In the genomic region with DNA sequence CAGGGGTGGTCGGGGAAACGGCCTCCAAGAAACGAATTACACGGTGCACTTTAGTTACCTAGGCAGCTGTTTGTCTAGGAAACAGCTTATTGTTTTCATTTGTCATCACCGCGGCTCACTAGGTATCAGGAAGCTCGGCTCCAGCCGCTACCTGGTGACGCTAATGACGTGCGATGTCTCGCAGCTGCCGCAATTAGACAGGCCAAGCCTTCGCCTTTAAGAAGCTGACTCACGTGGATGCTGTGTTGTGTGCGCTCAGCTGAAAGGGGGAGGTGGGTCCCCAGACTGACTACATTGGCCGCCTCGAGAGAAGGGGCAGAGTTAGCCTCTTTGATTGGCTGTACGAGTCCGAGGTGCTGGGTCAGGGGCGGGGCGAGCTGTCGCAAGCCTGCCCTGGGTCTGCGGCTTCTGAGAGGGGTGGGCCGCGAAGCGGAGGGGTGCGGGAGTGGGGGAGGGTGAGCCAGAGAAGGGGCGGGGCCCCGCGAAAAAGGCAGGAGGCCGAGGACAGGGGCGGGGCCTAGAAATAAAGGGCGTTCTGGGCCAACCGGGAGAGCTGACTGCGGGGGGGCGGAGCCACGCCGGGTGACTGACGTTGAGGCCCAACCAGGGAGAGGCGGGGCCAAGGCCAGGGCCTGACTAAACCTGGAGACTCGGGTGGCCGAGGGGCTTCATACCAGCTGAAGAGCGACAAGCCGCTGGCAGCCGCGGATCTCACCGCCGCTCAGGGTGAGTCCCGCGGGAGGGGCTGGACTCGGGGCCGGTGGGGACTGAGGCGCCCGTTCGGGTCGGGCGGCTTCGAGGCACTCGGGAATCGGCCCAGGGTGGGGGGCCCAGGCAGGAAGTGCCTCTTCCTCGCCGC, we compare ENCODE assay signal across 8 cellular contexts. TPM values are rescaled to one million over a fixed set of nuclear protein-coding genes. Genes with fewer than 3 reads are reported as not detected.
DNase-seq lines count a peak whose midpoint lies in the region; ATAC-seq and TF ChIP-seq lines count a peak whose summit lies in the region.

Gene YPEL5 (plus strand): TSS at position 671 of the 859 bp plus-strand sequence. CDS start 9,645 bp downstream, outside the sequence.

- CTCF ChIA-PET in BJ (lab: Yijun Ruan, JAX) = interaction anchor here (0.8 to 7.3 kb wide), 7 partner anchors 13 to 331 kb away, joined by 3 to 46 read pairs (median 3); no protein-coding TSS in a partner anchor

- peak within 1 kb of the TSS; percentile 98 for H3K27ac ChIP-seq in colonic mucosa

- H3K9ac ChIP-seq in colonic mucosa (ENCODE audit: low read depth in 2 of 2, low read length in 2 of 2) = peak within 1 kb of the TSS; percentile 72 to 100

- H3K27me3 ChIP-seq in BJ (ENCODE audit: control insufficient read depth, insufficient read depth, low read length) (peaks cover 4% of the 10 kb centered on the region; the same call in 1 of the 2 replicates), colonic mucosa (no peaks in the 10 kb centered on the region)

- no peaks in the 10 kb centered on the region for H3K9me3 ChIP-seq in colonic mucosa

- H3K4me3 ChIP-seq in BJ (ENCODE audit: low read depth, low read length) = peak within 1 kb of the TSS; percentile 99
- H3K4me3 ChIP-seq in colonic mucosa = peak within 1 kb of the TSS; percentile 78

- no peaks in the 10 kb centered on the region for H3K27me3 Mint-ChIP-seq in activated CD4-positive, alpha-beta T cell treated with anti-CD3 and anti-CD28 coated beads, Interleukin-2, amount 10 ng/mL, durations not matched to agents 24 days and 14 days

- DNase-seq in BJ (ENCODE audit: low read depth) = peak; percentile 98
- DNase-seq in NCI-H526 treated with DMSO at 0.1 percent for 48 hours (lab: John Stamatoyannopoulos, UW) = peak; percentile 97
- DNase-seq in activated CD4-positive, alpha-beta T cell treated with anti-CD3 and anti-CD28 coated beads, Interleukin-2, amount 10 ng/mL, durations not matched to agents 24 days and 14 days = peak; percentile 100
- peak; percentile 99 for DNase-seq in colonic mucosa
- peak; percentile 100 for DNase-seq in kidney tubule cell (ENCODE audit: low spot score)
- peak; percentile 96 to 98 (median 98) for DNase-seq in stimulated activated CD4-positive, alpha-beta T cell treated with anti-CD3 and anti-CD28 coated beads, Interleukin-1b, Interleukin-23, amount 100 ng/mL, for 24 hours (ENCODE audit: low read depth in 4 of 4, low spot score in 1 of 4)

- H3K36me3 Mint-ChIP-seq in activated CD4-positive, alpha-beta T cell treated with anti-CD3 and anti-CD28 coated beads, Interleukin-2, amount 10 ng/mL, durations not matched to agents 24 days and 14 days (ENCODE audit: low read depth) = peaks cover 8% of the 10 kb centered on the region

- H3K36me3 ChIP-seq in BJ (ENCODE audit: control insufficient read depth, insufficient read depth, low read length) (no peaks in the 10 kb centered on the region; the same call in 1 of the 2 replicates), colonic mucosa (no peaks in the 10 kb centered on the region)

- peak; percentile 96 for ATAC-seq in GM19324 (IDR thresholded peaks at IDR 0.05; ENCODE audit: low FRiP score, unreplicated experiment)
- ATAC-seq in HG03469 (IDR thresholded peaks at IDR 0.05; ENCODE audit: unreplicated experiment) = peak; percentile 89

- no peaks in the 10 kb centered on the region for H3K9me3 Mint-ChIP-seq in activated CD4-positive, alpha-beta T cell treated with anti-CD3 and anti-CD28 coated beads, Interleukin-2, amount 10 ng/mL, durations not matched to agents 24 days and 14 days

- peak within 1 kb of the TSS; percentile 97 for H3K27ac Mint-ChIP-seq in activated CD4-positive, alpha-beta T cell treated with anti-CD3 and anti-CD28 coated beads, Interleukin-2, amount 10 ng/mL, durations not matched to agents 24 days and 14 days

- peaks cover 10% of the 10 kb centered on the region for H3K4me1 ChIP-seq in colonic mucosa

- intact Hi-C loops in activated CD4-positive, alpha-beta T cell treated with anti-CD3 and anti-CD28 coated beads, Interleukin-2, amount 10 ng/mL, durations not matched to agents 24 days and 14 days (cut with micrococcal nuclease) = loop anchor here (1.0 to 5.0 kb wide), 8 partner anchors 18 to 1916 kb away; partner anchors contain the start of genes LBH, SPAST and TRMT61B
- intact Hi-C loops in colonic mucosa (cut with DNase I) = no loop called here

- H3K4me3 Mint-ChIP-seq in activated CD4-positive, alpha-beta T cell treated with anti-CD3 and anti-CD28 coated beads, Interleukin-2, amount 10 ng/mL, durations not matched to agents 24 days and 14 days = peak within 1 kb of the TSS; percentile 87

- peaks cover 32% of the 10 kb centered on the region for H3K4me1 Mint-ChIP-seq in activated CD4-positive, alpha-beta T cell treated with anti-CD3 and anti-CD28 coated beads, Interleukin-2, amount 10 ng/mL, durations not matched to agents 24 days and 14 days

- TF ChIP-seq CTCF in BJ (IDR thresholded peaks at IDR 0.05; ENCODE audit: insufficient read depth, low read depth, low read length) (no peak), colonic mucosa (IDR thresholded peaks at IDR 0.05) (no peak)

- POLR2A ChIA-PET in BJ (lab: Charles Lee) = interaction anchor here (0.6 to 1.0 kb wide), 3 partner anchors 19 to 1917 kb away, joined by 3 to 6 read pairs (median 3); partner anchors contain the start of gene SPAST

RNA-seq across cellular contexts. Expression of gene YPEL5, which starts in this region (rescaled TPM):
- polyA plus RNA-seq in BJ (2011; rRNA removed) = 141 and 190 TPM in 2 replicates
- polyA minus RNA-seq in BJ (2011; rRNA and poly(A)+ RNA removed) = 69.6 and 81.6 TPM in 2 replicates
- total RNA-seq in activated CD4-positive, alpha-beta T cell treated with anti-CD3 and anti-CD28 coated beads, Interleukin-2, amount 10 ng/mL, durations not matched to agents 24 days and 14 days = 16.8 and 19.6 TPM in 2 replicates
- 10 to 100 TPM; 26.7 to 78.7 TPM for total RNA-seq in colonic mucosa

Comparison
In these comparisons a context has a peak if more than half of its experiments do, and no peak if none do; other contexts are left out.
1. Peak in every context shown above with its lines: DNase-seq, ATAC-seq, H3K4me3 ChIP-seq and H3K27ac ChIP-seq.